ENCODE assay signal across 19 cellular contexts in the genomic region with DNA sequence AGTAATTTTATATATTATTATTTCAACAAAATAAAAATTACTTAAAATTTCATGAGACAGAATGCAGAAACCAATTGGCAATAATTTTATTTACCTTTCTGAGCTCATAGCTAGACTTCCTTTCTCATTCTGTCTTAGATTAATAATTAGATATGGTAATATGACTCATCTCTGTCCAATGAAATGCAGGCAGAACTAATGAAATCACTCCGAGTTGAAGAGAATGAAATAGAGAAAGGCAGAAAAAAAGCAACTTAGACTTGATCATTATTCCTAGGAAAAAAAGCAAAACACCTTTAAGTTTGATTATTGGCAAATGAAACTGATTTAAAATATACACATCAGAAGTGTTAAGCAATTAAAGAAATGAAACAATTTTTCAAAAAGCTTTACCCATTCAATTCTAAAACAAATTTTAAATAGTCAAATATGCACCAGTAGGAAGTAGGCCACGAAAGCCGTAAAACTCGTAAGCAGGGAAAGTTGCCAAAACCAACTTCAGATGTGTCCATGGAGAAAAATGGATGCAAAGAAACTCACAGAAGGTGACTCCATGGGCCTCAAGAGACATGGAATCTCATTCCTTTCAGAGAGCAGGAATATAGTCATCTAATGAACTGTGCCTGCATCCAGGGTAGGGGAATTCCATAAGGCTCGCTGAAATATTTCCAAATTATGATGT.
DNase-seq lines count a peak whose midpoint lies in the region; ATAC-seq and TF ChIP-seq lines count a peak whose summit lies in the region.
"Had no signal": no experiment of that assay in that cellular context is flagged by ENCODE, and none has a peak within 500 bp of the region (broad histone marks: within the 10 kb centered on the region; RNA-seq: fewer than 3 reads in every experiment).

No MANE protein-coding gene starts in this region.

- ATAC-seq in RWPE2 (ENCODE audit: low read depth) (no peak), gastroesophageal sphincter (no peak), right cardiac atrium (no peak)
- ATAC-seq: CD8-positive, alpha-beta T cell; HCT116 had no signal

- TF ChIP-seq EP300 in gastroesophageal sphincter (IDR thresholded peaks at IDR 0.05), result no peak

- TF ChIP-seq POLR2A in gastroesophageal sphincter (IDR thresholded peaks at IDR 0.05), result no peak

- in situ Hi-C loops in astrocyte of the spinal cord (cut with HindIII; ENCODE audit: low sequenced_read_pairs), result no loop called here

- H3K9me3 ChIP-seq in RWPE2 (ENCODE audit: severe bottlenecking) (no peaks in the 10 kb centered on the region), gastroesophageal sphincter (no peaks in the 10 kb centered on the region), right cardiac atrium (ENCODE audit: control insufficient read depth, low read length) (no peaks in the 10 kb centered on the region)
- H3K9me3 ChIP-seq: BLaER1 had no signal

- H3K27me3 ChIP-seq in RWPE2 (ENCODE audit: insufficient read depth, poor library complexity, severe bottlenecking), result no peaks in the 10 kb centered on the region
- H3K27me3 ChIP-seq in gastroesophageal sphincter, result no peaks in the 10 kb centered on the region
- no peaks in the 10 kb centered on the region for H3K27me3 ChIP-seq in right cardiac atrium (ENCODE audit: control insufficient read depth, insufficient read depth)
- H3K27me3 ChIP-seq: BLaER1 had no signal

- peak overlapping the region; percentile 10 for H3K27ac ChIP-seq in RWPE2 (ENCODE audit: poor library complexity, severe bottlenecking)
- no peak overlapping the region for H3K27ac ChIP-seq in gastroesophageal sphincter
- H3K27ac ChIP-seq in right cardiac atrium (ENCODE audit: low read length), result no peak overlapping the region
- H3K27ac ChIP-seq: BLaER1, GM23248 had no signal

- H3K4me3 ChIP-seq in RWPE2 (ENCODE audit: severe bottlenecking) (no peak overlapping the region), astrocyte of the spinal cord (ENCODE audit: low read depth, low read length) (no peak overlapping the region), gastroesophageal sphincter (no peak overlapping the region), right cardiac atrium (ENCODE audit: low read length) (no peak overlapping the region)
- H3K4me3 ChIP-seq: BLaER1, GM23248 had no signal

- H3K36me3 ChIP-seq in RWPE2 (ENCODE audit: low read depth) (no peaks in the 10 kb centered on the region), gastroesophageal sphincter (no peaks in the 10 kb centered on the region)
- H3K36me3 ChIP-seq: BLaER1 had no signal

- no peak for TF ChIP-seq CTCF in RWPE2 (IDR thresholded peaks at IDR 0.05; ENCODE audit: poor library complexity, severe bottlenecking)
- TF ChIP-seq CTCF in astrocyte of the spinal cord (IDR thresholded peaks at IDR 0.05; ENCODE audit: low read depth, low read length), result no peak
- no peak for TF ChIP-seq CTCF in gastroesophageal sphincter (IDR thresholded peaks at IDR 0.05)

- peaks cover 18% of the 10 kb centered on the region for H3K4me1 ChIP-seq in RWPE2 (ENCODE audit: insufficient read depth, poor library complexity, severe bottlenecking)
- no peaks in the 10 kb centered on the region for H3K4me1 ChIP-seq in gastroesophageal sphincter
- H3K4me1 ChIP-seq in right cardiac atrium (ENCODE audit: control insufficient read depth, insufficient read depth, low read length), result no peaks in the 10 kb centered on the region
- H3K4me1 ChIP-seq: BLaER1 had no signal

- intact Hi-C loops in right cardiac atrium (cut with DNase I), result no loop called here

- peak; percentile 45 for DNase-seq in Daoy (ENCODE audit: low read depth)
- DNase-seq in RWPE2 (ENCODE audit: low spot score), result no peak
- peak; percentile 72 for DNase-seq in astrocyte of the spinal cord (ENCODE audit: low read depth, low spot score)
- peak; percentile 71 for DNase-seq in kidney glomerular epithelial cell (lab: John Stamatoyannopoulos, UW)
- no peak for DNase-seq in SIG-M5 treated with dmso at 0.1 percent for 504 hours (lab: John Stamatoyannopoulos, UW; ENCODE audit: unreplicated experiment)
- DNase-seq in right cardiac atrium, result no peak
- no peak for DNase-seq in OCI-M2 (lab: John Stamatoyannopoulos, UW; ENCODE audit: unreplicated experiment)
- DNase-seq: CD8-positive, alpha-beta T cell; DMS79; GM23248; NCI-H1417; NCI-H187 treated with DMSO at 0.1 percent for 48 hours; NCI-H345; NCI-H526; NK-92 treated with Interleukin-12 subunit alpha and Interleukin-12 subunit beta, amount 100 ng/mL, for 24 hours; OCI-M1 had no signal

- 53 to 58% methylated on average over 5 of the region's 5 CpGs for WGBS in gastroesophageal sphincter (ENCODE audit: low coverage in 1 of 2), 2 donors
- WGBS in right cardiac atrium, result 63% methylated on average over 5 of the region's 5 CpGs

Comparison
In these comparisons a context has a peak if more than half of its experiments do, and no peak if none do; other contexts are left out.
1. DNase-seq: peak in Daoy (single experiment), astrocyte of the spinal cord (single experiment) and kidney glomerular epithelial cell (single experiment); none in RWPE2 (single experiment), SIG-M5 treated with dmso at 0.1 percent for 504 hours (single experiment), right cardiac atrium (0 of 3) and OCI-M2 (single experiment).